Comparison of ENCODE assay signal across 7 cellular contexts in the genomic region with DNA sequence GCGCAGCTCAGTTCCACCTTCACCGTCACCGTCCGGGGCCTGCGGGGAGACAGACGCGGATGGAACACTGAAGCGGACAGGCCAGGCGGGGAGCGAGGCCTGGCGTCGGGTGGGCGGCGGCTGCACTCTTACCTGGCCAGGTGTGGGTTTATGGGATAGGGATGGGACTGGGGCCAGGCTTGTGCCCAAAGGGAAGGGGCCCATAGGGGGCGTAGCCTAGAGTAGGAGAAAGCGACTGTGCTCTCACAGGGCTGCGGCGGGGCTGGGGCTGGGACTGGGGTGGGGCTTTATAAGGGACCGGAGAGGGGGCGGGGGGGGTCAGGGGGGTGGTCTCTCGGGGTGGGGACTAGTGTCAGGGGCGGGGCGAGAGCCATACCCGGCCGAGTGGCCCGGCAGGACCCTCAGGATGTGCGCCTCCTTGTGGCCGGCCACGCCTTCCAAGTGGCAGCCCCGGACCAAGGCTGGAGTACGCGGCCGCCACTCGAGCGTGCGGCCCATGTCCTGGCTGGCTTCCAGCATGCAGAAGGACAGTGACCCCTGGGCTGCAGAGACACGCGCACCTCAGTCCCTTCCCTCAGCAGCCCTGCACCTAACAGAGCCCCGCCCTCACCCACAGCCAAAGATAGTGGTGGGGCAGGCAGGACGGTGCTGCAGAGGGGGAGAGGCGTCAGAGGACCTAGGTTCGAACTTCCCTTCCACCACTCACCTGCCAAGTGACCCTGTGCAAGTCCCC. TPM values are rescaled to one million over a fixed set of nuclear protein-coding genes. Genes with fewer than 3 reads are reported as not detected.
DNase-seq lines count a peak whose midpoint lies in the region; ATAC-seq, FAIRE-seq and TF ChIP-seq lines count a peak whose summit lies in the region.
"Had no signal": no experiment of that assay in that cellular context is flagged by ENCODE, and none has a peak within 500 bp of the region (broad histone marks: within the 10 kb centered on the region; RNA-seq: fewer than 3 reads in every experiment).

No MANE protein-coding gene starts in this region.

- H3K79me2 ChIP-seq in DND-41 (ENCODE audit: insufficient read depth, low read length) = no peaks in the 10 kb centered on the region
- H3K79me2 ChIP-seq in HepG2 (ENCODE audit: insufficient read depth, low read length) = no peaks in the 10 kb centered on the region

- H3K4me1 ChIP-seq in DND-41 (ENCODE audit: insufficient read depth, low read length) (no peaks in the 10 kb centered on the region), HepG2 (ENCODE audit: insufficient read depth, low read length) (peaks cover 37% of the 10 kb centered on the region)

- H3K9ac ChIP-seq in DND-41 (ENCODE audit: low read depth, low read length) (no peak overlapping the region), HepG2 (ENCODE audit: insufficient read depth, low read depth, low read length) (no peak overlapping the region)

- 0 out of 3 replicates have a peak, but pooled peaks have one; percentile 31 for ATAC-seq in DND-41 (ENCODE audit: insufficient read depth, low read depth)
- ATAC-seq in HepG2 = peak; percentile 82

- WGBS in HepG2 (ENCODE audit: low lambda C conversion rate) = 80% methylated on average over 14 of the region's 42 CpGs
- 56 to 63% methylated on average over 24 to 42 of the region's 42 CpGs for WGBS in lower leg skin, 2 donors

- DNase-seq in DND-41 (no peak), SK-N-DZ (ENCODE audit: low spot score) (peak; percentile 35), HepG2 (ENCODE audit: low spot score) (peak; percentile 56), GM20000 (ENCODE audit: low spot score) (no peak), lower leg skin (ENCODE audit: low spot score in 2 of 2) (no peak)
- DNase-seq in stimulated activated naive CD4-positive, alpha-beta T cell (lab: John Stamatoyannopoulos, UW) = no peak
- DNase-seq: dermis blood vessel endothelial cell had no signal

- H4K20me1 ChIP-seq in DND-41 (ENCODE audit: insufficient read depth, low read length) (no peaks in the 10 kb centered on the region), HepG2 (ENCODE audit: insufficient read depth, low read length) (no peaks in the 10 kb centered on the region)

- TF ChIP-seq RAD21 in HepG2 (CRISPR knock-in tag; IDR thresholded peaks at IDR 0.05) = peak; percentile 61; the same call in 1 of the 2 replicates

- in situ Hi-C loops in HepG2 (cut with HindIII; ENCODE audit: extremely low pct_ligation_motif_present, low pct_unique_long_range_greater_than_20kb) = no loop called here

- H3K4me2 ChIP-seq in DND-41 (ENCODE audit: insufficient read depth, low read length) = no peak overlapping the region
- H3K4me2 ChIP-seq in HepG2 (ENCODE audit: low read depth, low read length) = peak overlapping the region; percentile 65

- no peak for FAIRE-seq in HepG2 (lab: Jason Lieb, UNC)

- TF ChIP-seq EP300 in HepG2 (IDR thresholded peaks at IDR 0.05; ENCODE audit: low read depth in 2 of 2, low read length in 2 of 2) (no peak), HepG2 (CRISPR knock-in tag; IDR thresholded peaks at IDR 0.05; ENCODE audit: borderline replicate concordance) (no peak)

- BruUV-seq in HepG2 (replicated peaks; lab: Mats Ljungman, UMichigan) = no TSS peak

- TF ChIP-seq CTCF in DND-41 (IDR thresholded peaks at IDR 0.05; ENCODE audit: borderline replicate concordance, extremely low read depth, low read length, poor library complexity, severe bottlenecking) (peak; percentile 29), HepG2 (CRISPR knock-in tag; IDR thresholded peaks at IDR 0.05) (peak; percentile 91), GM20000 (IDR thresholded peaks at IDR 0.05; ENCODE audit: extremely low read depth, missing control alignments) (no peak), lower leg skin (IDR thresholded peaks at IDR 0.05) (no peak)

- H2AFZ ChIP-seq in DND-41 (ENCODE audit: low read depth, low read length) (no peak overlapping the region), HepG2 (ENCODE audit: low read length) (no peak overlapping the region)

- H3K36me3 ChIP-seq in DND-41 (ENCODE audit: insufficient read depth, low read length) = no peaks in the 10 kb centered on the region
- no peaks in the 10 kb centered on the region for H3K36me3 ChIP-seq in HepG2 (replicated peaks in 1 of 2; ENCODE audit: control insufficient read depth in 1 of 2, insufficient read depth in 2 of 2, low read length in 2 of 2)

- H3K4me3 ChIP-seq in DND-41 (ENCODE audit: low read depth in 1 of 2, low read length in 2 of 2) (no peak overlapping the region), HepG2 (replicated peaks in 1 of 3; ENCODE audit: insufficient read depth in 1 of 3, low read depth in 2 of 3, low read length in 3 of 3) (peak overlapping the region in 1 of 3 experiments; percentile 56; a peak in 1 of 6 replicates), lower leg skin (ENCODE audit: low read depth, poor library complexity, severe bottlenecking) (no peak overlapping the region)

- intact Hi-C loops in HepG2 (cut with micrococcal nuclease; ENCODE audit: unreplicated experiment) = no loop called here
- intact Hi-C loops in lower leg skin (cut with DNase I; ENCODE audit: low total_unique reads) = no loop called here

- H3K9me3 ChIP-seq in DND-41 (ENCODE audit: insufficient read depth, low read length, severe bottlenecking) (no peaks in the 10 kb centered on the region), HepG2 (ENCODE audit: low read length) (no peaks in the 10 kb centered on the region)

- CTCF ChIA-PET in HepG2 (lab: Yijun Ruan, JAX; ENCODE audit: low intra/inter-chr PET ratio, low total read pairs) = interaction anchor here (0.8 to 1.1 kb wide), 3 partner anchors 22 to 96 kb away, joined by 3 to 6 read pairs (median 3); a partner anchor contains a TSS

- TF ChIP-seq POLR2A in HepG2 (IDR thresholded peaks at IDR 0.05; ENCODE audit: insufficient read depth in 1 of 2, low read depth in 2 of 2, low read length in 2 of 2) = no peak
- TF ChIP-seq POLR2A in lower leg skin (IDR thresholded peaks at IDR 0.05) = no peak

- POLR2A ChIA-PET in HepG2 (lab: Yijun Ruan, JAX) = interaction anchor here (0.6 to 1.1 kb wide), 2 partner anchors 12 to 29 kb away, joined by 3 read pairs; no protein-coding TSS in a partner anchor

- H3K27ac ChIP-seq in DND-41 (ENCODE audit: low read length) (no peak overlapping the region), HepG2 (ENCODE audit: extremely low read length, insufficient read depth, low read length) (no peak overlapping the region)

- H3K27me3 ChIP-seq in DND-41 (ENCODE audit: insufficient read depth, low read length, poor library complexity) (no peaks in the 10 kb centered on the region), HepG2 (ENCODE audit: control insufficient read depth in 1 of 2, insufficient read depth in 2 of 2, low read length in 2 of 2) (no peaks in the 10 kb centered on the region)

RNA-seq across cellular contexts. Expression of a gene that starts 22.8 kb away (rescaled TPM):
- polyA plus RNA-seq in SK-N-DZ (2014; cell fraction: cytosol; rRNA removed) = 66.0 and 76.4 TPM in 2 replicates
- polyA plus RNA-seq in SK-N-DZ (2014; cell fraction: nucleus; rRNA removed) = 139 and 156 TPM in 2 replicates
- total RNA-seq in HepG2 (2016; rRNA removed; fragmentation: Illumina TruSeq; extraction: Trizol) = 20.3 and 35.6 TPM in 2 replicates
- 7.4 and 10.3 TPM in 2 replicates for total RNA-seq in HepG2 (2016; cell fraction: cytosol; rRNA removed; fragmentation: Illumina TruSeq; extraction: Trizol; ENCODE audit: low read depth)
- 18.5 and 37.2 TPM in 2 replicates for total RNA-seq in HepG2 (2016; cell fraction: insoluble cytoplasmic fraction; rRNA removed; fragmentation: Illumina TruSeq; extraction: Trizol)
- total RNA-seq in HepG2 (2016; cell fraction: membrane; rRNA removed; fragmentation: Illumina TruSeq; extraction: Trizol) = 18.1 and 18.9 TPM in 2 replicates
- 26.8 and 31.7 TPM in 2 replicates for total RNA-seq in HepG2 (2016; cell fraction: nucleus; rRNA removed; fragmentation: Illumina TruSeq; extraction: Trizol)
- polyA plus RNA-seq in HepG2 (2011; rRNA removed) = 36.8 and 41.3 TPM in 2 replicates
- polyA plus RNA-seq in HepG2 (2011; cell fraction: cytosol; rRNA removed) = 20.2 and 34.2 TPM in 2 replicates
- polyA plus RNA-seq in HepG2 (2011; cell fraction: nucleus; rRNA removed) = 102 and 128 TPM in 2 replicates
- polyA plus RNA-seq in HepG2 (2012) = 16.9 and 23.2 TPM in 2 replicates
- polyA plus RNA-seq in HepG2 (2016; cell fraction: cytosol; fragmentation: Illumina TruSeq; extraction: Trizol; ENCODE audit: low read depth) = 8.3 and 9.4 TPM in 2 replicates
- 21.4 and 32.6 TPM in 2 replicates for polyA plus RNA-seq in HepG2 (2016; cell fraction: insoluble cytoplasmic fraction; fragmentation: Illumina TruSeq; extraction: Trizol; ENCODE audit: low read depth)
- polyA plus RNA-seq in HepG2 (2016; cell fraction: membrane; fragmentation: Illumina TruSeq; extraction: Trizol; ENCODE audit: low read depth) = 12.8 and 13.0 TPM in 2 replicates
- 68.3 and 83.1 TPM in 2 replicates for polyA plus RNA-seq in HepG2 (2016; cell fraction: nucleus; fragmentation: Illumina TruSeq; extraction: Trizol; ENCODE audit: insufficient read depth, low read depth)
- 71.8 and 195 TPM in 2 replicates for polyA minus RNA-seq in HepG2 (2011; rRNA and poly(A)+ RNA removed; ENCODE audit: low replicate concordance)
- 13.5 and 19.9 TPM in 2 replicates for polyA minus RNA-seq in HepG2 (2011; cell fraction: cytosol; rRNA and poly(A)+ RNA removed)
- polyA minus RNA-seq in HepG2 (2011; cell fraction: nucleus; rRNA and poly(A)+ RNA removed) = 25.4 and 26.6 TPM in 2 replicates
- 10 to 100 TPM; 21.3 to 46.5 (median 37.4) TPM for total RNA-seq in lower leg skin

RNA-seq across cellular contexts. Expression of a gene that starts 29.0 kb away (rescaled TPM):
- polyA plus RNA-seq in SK-N-DZ (2014; cell fraction: cytosol; rRNA removed) = 0.74 and 0.76 TPM in 2 replicates
- 0.28 and 0.34 TPM in 2 replicates for polyA plus RNA-seq in SK-N-DZ (2014; cell fraction: nucleus; rRNA removed)
- total RNA-seq in HepG2 (2016; rRNA removed; fragmentation: Illumina TruSeq; extraction: Trizol) (0.02 TPM in 1 of 2 replicates, not detected in the other), lower leg skin (10 to 100 TPM; 12.0 to 51.1 (median 19.6) TPM)
- not detected in 2 replicates for total RNA-seq in HepG2 (2016; cell fraction: cytosol; rRNA removed; fragmentation: Illumina TruSeq; extraction: Trizol; ENCODE audit: low read depth)
- 0.07 and 0.17 TPM in 2 replicates for total RNA-seq in HepG2 (2016; cell fraction: insoluble cytoplasmic fraction; rRNA removed; fragmentation: Illumina TruSeq; extraction: Trizol)
- total RNA-seq in HepG2 (2016; cell fraction: membrane; rRNA removed; fragmentation: Illumina TruSeq; extraction: Trizol) = 0.07 and 0.22 TPM in 2 replicates
- total RNA-seq in HepG2 (2016; cell fraction: nucleus; rRNA removed; fragmentation: Illumina TruSeq; extraction: Trizol) = 0.25 TPM in 1 of 2 replicates, not detected in the other
- 1.1 and 1.4 TPM in 2 replicates for polyA plus RNA-seq in HepG2 (2011; rRNA removed)
- 0.82 and 1.1 TPM in 2 replicates for polyA plus RNA-seq in HepG2 (2011; cell fraction: cytosol; rRNA removed)
- 2.1 and 2.3 TPM in 2 replicates for polyA plus RNA-seq in HepG2 (2011; cell fraction: nucleus; rRNA removed)
- polyA plus RNA-seq in HepG2 (2012) = 1.4 and 1.5 TPM in 2 replicates
- not detected in 2 replicates for polyA plus RNA-seq in HepG2 (2016; cell fraction: cytosol; fragmentation: Illumina TruSeq; extraction: Trizol; ENCODE audit: low read depth)
- 0.08 TPM in 1 of 2 replicates, not detected in the other for polyA plus RNA-seq in HepG2 (2016; cell fraction: insoluble cytoplasmic fraction; fragmentation: Illumina TruSeq; extraction: Trizol; ENCODE audit: low read depth)
- 0.06 and 0.13 TPM in 2 replicates for polyA plus RNA-seq in HepG2 (2016; cell fraction: membrane; fragmentation: Illumina TruSeq; extraction: Trizol; ENCODE audit: low read depth)
- polyA plus RNA-seq in HepG2 (2016; cell fraction: nucleus; fragmentation: Illumina TruSeq; extraction: Trizol; ENCODE audit: insufficient read depth, low read depth) = 0.20 and 0.22 TPM in 2 replicates
- 1.2 and 26.5 TPM in 2 replicates for polyA minus RNA-seq in HepG2 (2011; rRNA and poly(A)+ RNA removed; ENCODE audit: low replicate concordance)
- polyA minus RNA-seq in HepG2 (2011; cell fraction: cytosol; rRNA and poly(A)+ RNA removed) = 0.30 and 0.62 TPM in 2 replicates
- 0.75 and 0.90 TPM in 2 replicates for polyA minus RNA-seq in HepG2 (2011; cell fraction: nucleus; rRNA and poly(A)+ RNA removed)

RNA-seq across cellular contexts. Expression of a gene that starts 39.7 kb away (rescaled TPM):
- polyA plus RNA-seq in SK-N-DZ (2014; cell fraction: cytosol; rRNA removed) = 32.5 and 48.7 TPM in 2 replicates
- polyA plus RNA-seq in SK-N-DZ (2014; cell fraction: nucleus; rRNA removed) = 91.4 and 95.7 TPM in 2 replicates
- 16.8 TPM in 2 replicates for total RNA-seq in HepG2 (2016; rRNA removed; fragmentation: Illumina TruSeq; extraction: Trizol)
- 5.3 and 6.3 TPM in 2 replicates for total RNA-seq in HepG2 (2016; cell fraction: cytosol; rRNA removed; fragmentation: Illumina TruSeq; extraction: Trizol; ENCODE audit: low read depth)
- 14.3 and 15.5 TPM in 2 replicates for total RNA-seq in HepG2 (2016; cell fraction: insoluble cytoplasmic fraction; rRNA removed; fragmentation: Illumina TruSeq; extraction: Trizol)
- 13.1 and 13.7 TPM in 2 replicates for total RNA-seq in HepG2 (2016; cell fraction: membrane; rRNA removed; fragmentation: Illumina TruSeq; extraction: Trizol)
- total RNA-seq in HepG2 (2016; cell fraction: nucleus; rRNA removed; fragmentation: Illumina TruSeq; extraction: Trizol) = 13.7 and 14.2 TPM in 2 replicates
- polyA plus RNA-seq in HepG2 (2011; rRNA removed) = 21.5 and 26.1 TPM in 2 replicates
- 16.1 and 24.8 TPM in 2 replicates for polyA plus RNA-seq in HepG2 (2011; cell fraction: cytosol; rRNA removed)
- 85.3 and 97.2 TPM in 2 replicates for polyA plus RNA-seq in HepG2 (2011; cell fraction: nucleus; rRNA removed)
- polyA plus RNA-seq in HepG2 (2012) = 18.5 and 23.5 TPM in 2 replicates
- 7.2 and 7.8 TPM in 2 replicates for polyA plus RNA-seq in HepG2 (2016; cell fraction: cytosol; fragmentation: Illumina TruSeq; extraction: Trizol; ENCODE audit: low read depth)
- polyA plus RNA-seq in HepG2 (2016; cell fraction: insoluble cytoplasmic fraction; fragmentation: Illumina TruSeq; extraction: Trizol; ENCODE audit: low read depth) = 21.4 and 33.5 TPM in 2 replicates
- polyA plus RNA-seq in HepG2 (2016; cell fraction: membrane; fragmentation: Illumina TruSeq; extraction: Trizol; ENCODE audit: low read depth) = 10.9 and 12.8 TPM in 2 replicates
- 35.3 and 35.6 TPM in 2 replicates for polyA plus RNA-seq in HepG2 (2016; cell fraction: nucleus; fragmentation: Illumina TruSeq; extraction: Trizol; ENCODE audit: insufficient read depth, low read depth)
- polyA minus RNA-seq in HepG2 (2011; rRNA and poly(A)+ RNA removed; ENCODE audit: low replicate concordance) = 47.9 and 105 TPM in 2 replicates
- polyA minus RNA-seq in HepG2 (2011; cell fraction: cytosol; rRNA and poly(A)+ RNA removed) = 13.9 and 18.8 TPM in 2 replicates
- 27.6 and 29.4 TPM in 2 replicates for polyA minus RNA-seq in HepG2 (2011; cell fraction: nucleus; rRNA and poly(A)+ RNA removed)
- 10 to 100 TPM; 60.7 to 96.3 (median 70.7) TPM for total RNA-seq in lower leg skin

RNA-seq across cellular contexts. Expression of a gene that starts 47.0 kb away (rescaled TPM):
- 5.8 and 6.9 TPM in 2 replicates for polyA plus RNA-seq in SK-N-DZ (2014; cell fraction: cytosol; rRNA removed)
- polyA plus RNA-seq in SK-N-DZ (2014; cell fraction: nucleus; rRNA removed) = 4.2 and 9.0 TPM in 2 replicates
- total RNA-seq in HepG2 (2016; rRNA removed; fragmentation: Illumina TruSeq; extraction: Trizol) (not detected in 2 replicates), lower leg skin (1 to 10 TPM; 1.9 to 8.5 (median 5.3) TPM)
- not detected in 2 replicates for total RNA-seq in HepG2 (2016; cell fraction: cytosol; rRNA removed; fragmentation: Illumina TruSeq; extraction: Trizol; ENCODE audit: low read depth)
- not detected in 2 replicates for total RNA-seq in HepG2 (2016; cell fraction: insoluble cytoplasmic fraction; rRNA removed; fragmentation: Illumina TruSeq; extraction: Trizol)
- total RNA-seq in HepG2 (2016; cell fraction: membrane; rRNA removed; fragmentation: Illumina TruSeq; extraction: Trizol) = not detected in 2 replicates
- not detected in 2 replicates for total RNA-seq in HepG2 (2016; cell fraction: nucleus; rRNA removed; fragmentation: Illumina TruSeq; extraction: Trizol)
- polyA plus RNA-seq in HepG2 (2011; rRNA removed) = not detected in 2 replicates
- polyA plus RNA-seq in HepG2 (2011; cell fraction: cytosol; rRNA removed) = 0.03 TPM in 1 of 2 replicates, not detected in the other
- polyA plus RNA-seq in HepG2 (2011; cell fraction: nucleus; rRNA removed) = not detected in 2 replicates
- polyA plus RNA-seq in HepG2 (2012) = 0.19 TPM in 1 of 2 replicates, not detected in the other
- not detected in 2 replicates for polyA plus RNA-seq in HepG2 (2016; cell fraction: cytosol; fragmentation: Illumina TruSeq; extraction: Trizol; ENCODE audit: low read depth)
- not detected in 2 replicates for polyA plus RNA-seq in HepG2 (2016; cell fraction: insoluble cytoplasmic fraction; fragmentation: Illumina TruSeq; extraction: Trizol; ENCODE audit: low read depth)
- not detected in 2 replicates for polyA plus RNA-seq in HepG2 (2016; cell fraction: membrane; fragmentation: Illumina TruSeq; extraction: Trizol; ENCODE audit: low read depth)
- polyA plus RNA-seq in HepG2 (2016; cell fraction: nucleus; fragmentation: Illumina TruSeq; extraction: Trizol; ENCODE audit: insufficient read depth, low read depth) = not detected in 2 replicates
- 0.20 and 0.84 TPM in 2 replicates for polyA minus RNA-seq in HepG2 (2011; rRNA and poly(A)+ RNA removed; ENCODE audit: low replicate concordance)
- polyA minus RNA-seq in HepG2 (2011; cell fraction: cytosol; rRNA and poly(A)+ RNA removed) = not detected in 2 replicates
- not detected in 2 replicates for polyA minus RNA-seq in HepG2 (2011; cell fraction: nucleus; rRNA and poly(A)+ RNA removed)

RNA-seq across cellular contexts. Expression of a gene that starts 52.0 kb away (rescaled TPM):
- 61.6 and 106 TPM in 2 replicates for polyA plus RNA-seq in SK-N-DZ (2014; cell fraction: cytosol; rRNA removed)
- 55.2 and 64.2 TPM in 2 replicates for polyA plus RNA-seq in SK-N-DZ (2014; cell fraction: nucleus; rRNA removed)
- total RNA-seq in HepG2 (2016; rRNA removed; fragmentation: Illumina TruSeq; extraction: Trizol) (25.7 and 32.8 TPM in 2 replicates), lower leg skin (10 to 100 TPM in 3 of 4 donors, 1 to 10 TPM in 1; 9.5 to 35.4 (median 19.8) TPM)
- total RNA-seq in HepG2 (2016; cell fraction: cytosol; rRNA removed; fragmentation: Illumina TruSeq; extraction: Trizol; ENCODE audit: low read depth) = 12.5 and 17.4 TPM in 2 replicates
- 27.8 and 33.7 TPM in 2 replicates for total RNA-seq in HepG2 (2016; cell fraction: insoluble cytoplasmic fraction; rRNA removed; fragmentation: Illumina TruSeq; extraction: Trizol)
- 18.2 and 19.8 TPM in 2 replicates for total RNA-seq in HepG2 (2016; cell fraction: membrane; rRNA removed; fragmentation: Illumina TruSeq; extraction: Trizol)
- total RNA-seq in HepG2 (2016; cell fraction: nucleus; rRNA removed; fragmentation: Illumina TruSeq; extraction: Trizol) = 13.7 and 15.3 TPM in 2 replicates
- 19.1 and 28.5 TPM in 2 replicates for polyA plus RNA-seq in HepG2 (2011; rRNA removed)
- 29.9 and 38.0 TPM in 2 replicates for polyA plus RNA-seq in HepG2 (2011; cell fraction: cytosol; rRNA removed)
- 34.1 and 55.6 TPM in 2 replicates for polyA plus RNA-seq in HepG2 (2011; cell fraction: nucleus; rRNA removed)
- 17.5 and 23.3 TPM in 2 replicates for polyA plus RNA-seq in HepG2 (2012)
- 28.9 and 48.9 TPM in 2 replicates for polyA plus RNA-seq in HepG2 (2016; cell fraction: cytosol; fragmentation: Illumina TruSeq; extraction: Trizol; ENCODE audit: low read depth)
- polyA plus RNA-seq in HepG2 (2016; cell fraction: insoluble cytoplasmic fraction; fragmentation: Illumina TruSeq; extraction: Trizol; ENCODE audit: low read depth) = 44.7 and 50.7 TPM in 2 replicates
- polyA plus RNA-seq in HepG2 (2016; cell fraction: membrane; fragmentation: Illumina TruSeq; extraction: Trizol; ENCODE audit: low read depth) = 31.6 and 41.6 TPM in 2 replicates
- polyA plus RNA-seq in HepG2 (2016; cell fraction: nucleus; fragmentation: Illumina TruSeq; extraction: Trizol; ENCODE audit: insufficient read depth, low read depth) = 39.2 and 40.7 TPM in 2 replicates
- polyA minus RNA-seq in HepG2 (2011; rRNA and poly(A)+ RNA removed; ENCODE audit: low replicate concordance) = 3.6 and 45.8 TPM in 2 replicates
- 3.8 and 5.4 TPM in 2 replicates for polyA minus RNA-seq in HepG2 (2011; cell fraction: cytosol; rRNA and poly(A)+ RNA removed)
- 1.7 and 4.1 TPM in 2 replicates for polyA minus RNA-seq in HepG2 (2011; cell fraction: nucleus; rRNA and poly(A)+ RNA removed)

Comparison
In these comparisons a context has a peak if more than half of its experiments do, and no peak if none do; other contexts are left out.
1. DNase-seq: peak in SK-N-DZ (single experiment) and HepG2 (single experiment); none in DND-41 (single experiment), stimulated activated naive CD4-positive, alpha-beta T cell (0 of 6), GM20000 (single experiment) and lower leg skin (0 of 2).
2. CTCF ChIP-seq: peak in DND-41 (single experiment) and HepG2 (single experiment); none in GM20000 (single experiment) and lower leg skin (0 of 3).
3. RNA of a gene that starts 29.0 kb away (total RNA-seq): 12.0 to 51.1 TPM in lower leg skin; 0.02 to 0.25 TPM in HepG2; every median in the first group is over 10 times any median in the second.